ENCODE assay signal across 17 cellular contexts in genomic region chr2:8086796-8087479, GRCh38.
DNase-seq lines count a peak whose midpoint lies in the region; ATAC-seq and TF ChIP-seq lines count a peak whose summit lies in the region.
"Had no signal": no experiment of that assay in that cellular context is flagged by ENCODE, and none has a peak within 500 bp of the region (broad histone marks: within the 10 kb centered on the region; RNA-seq: fewer than 3 reads in every experiment).

No MANE protein-coding gene starts in this region.

- no peaks in the 10 kb centered on the region for H3K27me3 ChIP-seq in ovary

- intact Hi-C loops in ovary (cut with DNase I) (no loop called here), cardiac septum (cut with DNase I) (no loop called here)

- H3K27ac ChIP-seq in ovary = no peak overlapping the region

- H3K4me1 ChIP-seq in ovary (ENCODE audit: insufficient read depth) = no peaks in the 10 kb centered on the region

- no peaks in the 10 kb centered on the region for H3K9me3 ChIP-seq in ovary

- no peak for TF ChIP-seq EP300 in ovary (IDR thresholded peaks at IDR 0.05)

- ATAC-seq in HG02885 (IDR thresholded peaks at IDR 0.05; ENCODE audit: poor library complexity, unreplicated experiment) (no peak), GM18870 (IDR thresholded peaks at IDR 0.05; ENCODE audit: unreplicated experiment) (no peak)
- ATAC-seq: stimulated activated naive B cell treated with anti-CD40 and anti-IgM and Interleukin-4, amounts not matched to agents 10 μg/mL and 1 μg/mL and 100 μg/mL, for 72 hours had no signal

- H3K4me3 ChIP-seq in astrocyte of the spinal cord (ENCODE audit: low read depth, low read length) (no peak overlapping the region), ovary (no peak overlapping the region)

- TF ChIP-seq POLR2A in ovary (IDR thresholded peaks at IDR 0.05) = no peak

- in situ Hi-C loops in astrocyte of the spinal cord (cut with HindIII; ENCODE audit: low sequenced_read_pairs) = no loop called here

- no peaks in the 10 kb centered on the region for H3K36me3 ChIP-seq in ovary

- DNase-seq in AG08396 (ENCODE audit: low spot score) (peak; percentile 69), HS-5 (ENCODE audit: low read depth) (peak; percentile 89), astrocyte of the spinal cord (ENCODE audit: low read depth, low spot score) (peak; percentile 96), iris pigment epithelial cell (ENCODE audit: low read depth) (peak; percentile 78), ovary (no peak), cardiac septum (ENCODE audit: low spot score) (no peak)
- DNase-seq: activated CD4-positive, alpha-beta T cell treated with anti-CD3 and anti-CD28 coated beads, Interleukin-2, amount 50 U/mL, for 1 hour; activated naive CD4-positive, alpha-beta T cell treated with anti-CD3 and anti-CD28 coated beads, Interleukin-2, amount 10 ng/mL, durations not matched to agents 7 days and 5 days; CD4-positive, alpha-beta memory T cell; effector memory CD4-positive, alpha-beta T cell; naive B cell; NCI-H1105 treated with DMSO at 0.1 percent for 48 hours; NCI-H524 treated with DMSO at 0.1 percent for 48 hours; stimulated activated naive B cell treated with anti-CD40 and anti-IgM and Interleukin-4, amounts not matched to agents 10 μg/mL and 1 μg/mL and 100 μg/mL, for 72 hours; SW 1271 had no signal

- WGBS in ovary, 3 donors = 70 to 89% (median 81%) methylated on average over 4 of the region's 4 CpGs

- no peak for TF ChIP-seq CTCF in astrocyte of the spinal cord (IDR thresholded peaks at IDR 0.05; ENCODE audit: low read depth, low read length)
- no peak for TF ChIP-seq CTCF in ovary (IDR thresholded peaks at IDR 0.05)

Comparison
In these comparisons a context has a peak if more than half of its experiments do, and no peak if none do; other contexts are left out.
1. DNase-seq: peak in AG08396 (single experiment), HS-5 (single experiment), astrocyte of the spinal cord (single experiment) and iris pigment epithelial cell (single experiment); none in ovary (0 of 5) and cardiac septum (single experiment).